20 cellular contexts compared by ENCODE assay signal in the genomic region with DNA sequence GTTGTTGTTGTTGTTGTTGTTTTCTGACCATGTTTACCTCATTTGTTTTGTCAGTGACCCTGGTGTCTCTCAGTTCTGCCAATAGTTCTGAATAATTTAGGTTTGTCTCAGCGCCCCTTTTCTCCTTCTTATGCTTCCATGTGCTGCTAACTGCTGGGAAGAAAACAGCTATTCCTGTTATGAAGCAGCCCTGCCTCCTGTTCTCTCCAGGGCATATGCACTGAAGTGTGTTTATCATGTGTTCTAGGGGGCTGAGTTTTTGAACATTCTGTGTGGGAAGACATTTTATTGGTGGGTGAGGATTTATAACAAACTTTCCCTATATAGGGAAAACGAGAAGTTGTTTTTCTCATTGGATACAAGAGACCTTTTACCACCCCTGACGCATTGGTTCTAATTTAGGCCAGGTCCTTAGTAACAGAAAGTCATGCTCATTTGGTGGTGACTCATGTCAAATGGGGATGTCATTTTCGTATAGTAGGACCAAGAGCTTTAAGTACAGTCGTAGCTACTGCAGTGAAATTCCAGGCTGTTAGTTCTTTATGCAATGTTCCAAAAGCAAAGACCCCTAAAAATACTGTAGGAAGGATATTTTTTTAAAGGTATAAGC.
DNase-seq lines count a peak whose midpoint lies in the region; ATAC-seq and TF ChIP-seq lines count a peak whose summit lies in the region.
"Had no signal": no experiment of that assay in that cellular context is flagged by ENCODE, and none has a peak within 500 bp of the region (broad histone marks: within the 10 kb centered on the region; RNA-seq: fewer than 3 reads in every experiment).

No MANE protein-coding gene starts in this region.

- no peaks in the 10 kb centered on the region for H3K27me3 Mint-ChIP-seq in brain
- H3K27me3 Mint-ChIP-seq: B cell; stimulated activated memory B cell treated with anti-CD40 and anti-IgM and Interleukin-4, amounts not matched to agents 10 μg/mL and 1 μg/mL and 100 μg/mL, for 72 hours had no signal

- H3K27ac Mint-ChIP-seq in brain: peak overlapping the region; percentile 12 to 88 (median 79)
- H3K27ac Mint-ChIP-seq: B cell; mesothelial cell of epicardium; stimulated activated memory B cell treated with anti-CD40 and anti-IgM and Interleukin-4, amounts not matched to agents 10 μg/mL and 1 μg/mL and 100 μg/mL, for 72 hours had no signal

- no peaks in the 10 kb centered on the region for H3K9me3 ChIP-seq in osteoblast (ENCODE audit: low read depth, low read length)
- H3K9me3 ChIP-seq in SJCRH30 (replicated peaks): no peaks in the 10 kb centered on the region
- H3K9me3 ChIP-seq: adrenal gland had no signal

- H3K27ac ChIP-seq in osteoblast (ENCODE audit: low read depth, low read length) (peak overlapping the region; percentile 50), SJCRH30 (no peak overlapping the region)
- H3K27ac ChIP-seq: adrenal gland, VCaP had no signal

- H3K4me2 ChIP-seq in osteoblast (ENCODE audit: insufficient read depth, low read length): no peak overlapping the region

- H2AFZ ChIP-seq in osteoblast (ENCODE audit: low read length): peak overlapping the region; percentile 8

- H3K36me3 ChIP-seq in osteoblast (ENCODE audit: insufficient read depth, low read length) (no peaks in the 10 kb centered on the region), SJCRH30 (no peaks in the 10 kb centered on the region)
- H3K36me3 ChIP-seq: adrenal gland had no signal

- TF ChIP-seq CTCF in brain (conservative IDR thresholded peaks at IDR 0.05) (no peak), osteoblast (IDR thresholded peaks at IDR 0.05; ENCODE audit: extremely low read depth, low read depth, low read length) (no peak)

- H3K4me1 ChIP-seq in osteoblast (ENCODE audit: insufficient read depth, low read length) (peaks cover 21% of the 10 kb centered on the region), SJCRH30 (no peaks in the 10 kb centered on the region)
- H3K4me1 ChIP-seq: adrenal gland had no signal

- ATAC-seq in GM21825 (IDR thresholded peaks at IDR 0.05; ENCODE audit: unreplicated experiment) (no peak), GM21723 (IDR thresholded peaks at IDR 0.05; ENCODE audit: unreplicated experiment) (no peak)
- ATAC-seq: HCT116; left lobe of liver; right cardiac atrium; stimulated activated memory B cell treated with anti-CD40 and anti-IgM and Interleukin-4, amounts not matched to agents 10 μg/mL and 1 μg/mL and 100 μg/mL, for 72 hours had no signal

- H3K27me3 ChIP-seq in osteoblast (ENCODE audit: insufficient read depth, low read length) (no peaks in the 10 kb centered on the region), SJCRH30 (no peaks in the 10 kb centered on the region)
- H3K27me3 ChIP-seq: adrenal gland had no signal

- peak overlapping the region in 2 of 5 experiments; percentile 2 to 15 for H3K4me3 Mint-ChIP-seq in brain
- H3K4me3 Mint-ChIP-seq: B cell; mesothelial cell of epicardium; stimulated activated memory B cell treated with anti-CD40 and anti-IgM and Interleukin-4, amounts not matched to agents 10 μg/mL and 1 μg/mL and 100 μg/mL, for 72 hours had no signal

- H3K36me3 Mint-ChIP-seq in brain: peaks cover 8% of the 10 kb centered on the region
- H3K36me3 Mint-ChIP-seq: mesothelial cell of epicardium; stimulated activated memory B cell treated with anti-CD40 and anti-IgM and Interleukin-4, amounts not matched to agents 10 μg/mL and 1 μg/mL and 100 μg/mL, for 72 hours had no signal

- H3K9me3 Mint-ChIP-seq in brain: no peaks in the 10 kb centered on the region
- H3K9me3 Mint-ChIP-seq: mesothelial cell of epicardium; stimulated activated memory B cell treated with anti-CD40 and anti-IgM and Interleukin-4, amounts not matched to agents 10 μg/mL and 1 μg/mL and 100 μg/mL, for 72 hours had no signal

- H4K20me1 ChIP-seq in osteoblast (ENCODE audit: insufficient read depth, low read length): no peaks in the 10 kb centered on the region

- H3K79me2 ChIP-seq in osteoblast (ENCODE audit: insufficient read depth, low read length): no peaks in the 10 kb centered on the region

- peaks cover 46% of the 10 kb centered on the region for H3K4me1 Mint-ChIP-seq in brain

- H3K4me3 ChIP-seq in osteoblast (ENCODE audit: insufficient read depth, low read length): no peak overlapping the region
- no peak overlapping the region for H3K4me3 ChIP-seq in SJCRH30
- H3K4me3 ChIP-seq: adrenal gland had no signal

- peak; percentile 26 for DNase-seq in ELR (ENCODE audit: low read depth)
- peak; percentile 51 for DNase-seq in M059J (ENCODE audit: low read depth)
- peak; percentile 66 for DNase-seq in osteoblast (ENCODE audit: insufficient read length, low spot score, missing footprints)
- DNase-seq in SJCRH30: no peak
- DNase-seq: activated CD4-positive, alpha-beta T cell treated with anti-CD3 and anti-CD28 coated beads, Interleukin-2, amount 50 U/mL, for 4 hours; activated gamma-delta T cell; adrenal gland; NCI-H1048; NCI-H2029 treated with DMSO at 0.1 percent for 48 hours; right cardiac atrium; SIG-M5 had no signal

Comparison
In these comparisons a context has a peak if more than half of its experiments do, and no peak if none do; other contexts are left out.
1. DNase-seq: peak in ELR (single experiment), M059J (single experiment) and osteoblast (single experiment); none in SJCRH30 (0 of 2).